8 cellular contexts compared by ENCODE assay signal in the genomic region with DNA sequence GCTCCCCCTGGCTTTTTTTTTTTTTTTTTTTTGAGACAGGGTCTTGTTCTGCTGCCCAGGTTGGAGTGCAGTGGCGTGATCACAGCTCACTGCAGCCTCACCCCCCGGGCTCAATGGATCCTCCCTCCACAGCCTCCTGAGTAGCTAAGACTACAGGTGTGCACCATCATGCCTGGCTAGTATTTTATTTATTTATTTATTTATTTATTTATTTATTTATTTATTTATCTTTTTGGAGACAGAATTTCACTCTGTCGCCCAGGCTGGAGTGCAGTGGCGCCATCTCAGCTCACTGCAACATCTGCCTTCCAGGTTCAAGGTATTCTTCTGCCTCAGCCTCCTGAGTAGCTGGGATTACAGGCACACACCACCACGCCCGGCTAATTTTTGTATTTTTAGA. TPM values are rescaled to one million over a fixed set of nuclear protein-coding genes. Genes with fewer than 3 reads are reported as not detected.
"Had no signal": no experiment of that assay in that cellular context is flagged by ENCODE, and none has a peak within 500 bp of the region (broad histone marks: within the 10 kb centered on the region; RNA-seq: fewer than 3 reads in every experiment).

No MANE protein-coding gene starts in this region.

RNA-seq across cellular contexts. Expression of a gene that starts 10.3 kb away (rescaled TPM):
- total RNA-seq: ascending aorta had no signal

RNA-seq across cellular contexts. Expression of a gene that starts 24.7 kb away (rescaled TPM):
- total RNA-seq: activated CD8-positive, alpha-beta memory T cell treated with anti-CD3 and anti-CD28 coated beads, Interleukin-2, amount 10 ng/mL, durations not matched to agents 7 days and 5 days; activated naive CD4-positive, alpha-beta T cell treated with anti-CD3 and anti-CD28 coated beads, Interleukin-2, amount 50 U/mL, for 72 hours; activated T-helper 1 cell treated with anti-CD3 and anti-CD28 coated beads, Interleukin-12 subunit alpha, Interleukin-12 subunit beta, Interleukin-2, Interleukin-4 antibody, amounts not matched to agents 30 ng/mL and 10 ng/mL and 1 ng/mL, durations not matched to agents 14 hours and 24 hours and 36 hours; ascending aorta; cardiac muscle cell; Peyer's patch; Right ventricle myocardium superior; SJCRH30 had no signal

RNA-seq across cellular contexts. Expression of a gene that starts 45.1 kb away (rescaled TPM):
- total RNA-seq: activated naive CD4-positive, alpha-beta T cell treated with anti-CD3 and anti-CD28 coated beads, Interleukin-2, amount 50 U/mL, for 72 hours; activated T-helper 1 cell treated with anti-CD3 and anti-CD28 coated beads, Interleukin-12 subunit alpha, Interleukin-12 subunit beta, Interleukin-2, Interleukin-4 antibody, amounts not matched to agents 30 ng/mL and 10 ng/mL and 1 ng/mL, durations not matched to agents 14 hours and 24 hours and 36 hours; ascending aorta; cardiac muscle cell; Right ventricle myocardium superior had no signal
